In genomic region chr1:201455098-201455497, GRCh38 we compare ENCODE assay signal across 2 cellular contexts.
TF ChIP-seq lines count a peak whose summit lies in the region.

No MANE protein-coding gene starts in this region.

TF ChIP-seq in GM12891, 5 proteins besides CTCF, POLR2A, EP300 and RAD21:
- TF ChIP-seq PAX5 (IDR thresholded peaks at IDR 0.05; ENCODE audit: insufficient read depth, low read length, severe bottlenecking) (no peak), POU2F2 (IDR thresholded peaks at IDR 0.05; ENCODE audit: low read depth, low read length) (no peak), SPI1 (IDR thresholded peaks at IDR 0.05; ENCODE audit: low read depth, low read length) (no peak), TAF1 (IDR thresholded peaks at IDR 0.05; ENCODE audit: low read depth, low read length) (no peak), POLR2AphosphoS5 (IDR thresholded peaks at IDR 0.05; ENCODE audit: low read depth, low read length) (no peak)

TF ChIP-seq in HepG2, 621 proteins besides CTCF, POLR2A, EP300 and RAD21:
- no peak for TF ChIP-seq ZSCAN5A (CRISPR knock-in tag; IDR thresholded peaks at IDR 0.05; ENCODE audit: borderline replicate concordance)
- TF ChIP-seq ZNF501 (CRISPR knock-in tag; IDR thresholded peaks at IDR 0.05), result no peak
- TF ChIP-seq ELF4 (CRISPR knock-in tag; IDR thresholded peaks at IDR 0.05; ENCODE audit: borderline replicate concordance), result no peak
- TF ChIP-seq SNAPC5 (CRISPR knock-in tag; IDR thresholded peaks at IDR 0.05; ENCODE audit: borderline replicate concordance), result no peak
- no peak for TF ChIP-seq NAIF1 (CRISPR knock-in tag; IDR thresholded peaks at IDR 0.05; ENCODE audit: borderline replicate concordance)
- no peak for TF ChIP-seq ASH2L (IDR thresholded peaks at IDR 0.05; ENCODE audit: insufficient read length, low read depth, low read length)
- no peak for TF ChIP-seq ZKSCAN5 (CRISPR knock-in tag; IDR thresholded peaks at IDR 0.05)
- no peak for TF ChIP-seq LCORL (IDR thresholded peaks at IDR 0.05)
- TF ChIP-seq LCORL (CRISPR knock-in tag; IDR thresholded peaks at IDR 0.05), result no peak
- no peak for TF ChIP-seq ZNF138 (CRISPR knock-in tag; IDR thresholded peaks at IDR 0.05; ENCODE audit: low read depth)
- no peak for TF ChIP-seq GZF1 (CRISPR knock-in tag; IDR thresholded peaks at IDR 0.05)
- TF ChIP-seq HES4 (CRISPR knock-in tag; IDR thresholded peaks at IDR 0.05; ENCODE audit: borderline replicate concordance), result no peak
- TF ChIP-seq REXO4 (CRISPR knock-in tag; IDR thresholded peaks at IDR 0.05; ENCODE audit: borderline replicate concordance), result no peak
- no peak for TF ChIP-seq ZBTB43 (CRISPR knock-in tag; conservative IDR thresholded peaks at IDR 0.05)
